ENCODE assay signal across 1 cellular context in genomic region chr14:42884100-42884499, GRCh38.
TF ChIP-seq lines count a peak whose summit lies in the region.

No MANE protein-coding gene starts in this region.

TF ChIP-seq in A549, 52 proteins besides CTCF, POLR2A, EP300 and RAD21 (continued from another document):
- TF ChIP-seq MAFK (IDR thresholded peaks at IDR 0.05; ENCODE audit: partially characterized antibody) = no peak
- TF ChIP-seq EHMT2 (IDR thresholded peaks at IDR 0.05; ENCODE audit: low read depth) = no peak
- TF ChIP-seq SMC3 (IDR thresholded peaks at IDR 0.05) = no peak
- TF ChIP-seq ZNF302 (CRISPR knock-in tag; IDR thresholded peaks at IDR 0.05) = no peak
- no peak for TF ChIP-seq MYC (IDR thresholded peaks at IDR 0.05; ENCODE audit: borderline replicate concordance, low read length)
- no peak for TF ChIP-seq FOSL2 (IDR thresholded peaks at IDR 0.05)
- peak; percentile 50; the same call in 1 of the 2 replicates for TF ChIP-seq FOSL2 (CRISPR knock-in tag; IDR thresholded peaks at IDR 0.05)
- TF ChIP-seq HMGXB4 (CRISPR knock-in tag; IDR thresholded peaks at IDR 0.05; ENCODE audit: borderline replicate concordance) = no peak
- no peak for TF ChIP-seq E2F6 (IDR thresholded peaks at IDR 0.05; ENCODE audit: borderline replicate concordance, low read depth)
- TF ChIP-seq MAX (IDR thresholded peaks at IDR 0.05) = no peak
- 0 out of 4 replicates have a peak, but pooled peaks of 1 of the 2 experiments have one; percentile 33 for TF ChIP-seq CEBPB (IDR thresholded peaks at IDR 0.05)
- no peak for TF ChIP-seq NPAS2 (CRISPR knock-in tag; IDR thresholded peaks at IDR 0.05; ENCODE audit: borderline replicate concordance)
